2 cellular contexts compared by ENCODE assay signal in the genomic region with DNA sequence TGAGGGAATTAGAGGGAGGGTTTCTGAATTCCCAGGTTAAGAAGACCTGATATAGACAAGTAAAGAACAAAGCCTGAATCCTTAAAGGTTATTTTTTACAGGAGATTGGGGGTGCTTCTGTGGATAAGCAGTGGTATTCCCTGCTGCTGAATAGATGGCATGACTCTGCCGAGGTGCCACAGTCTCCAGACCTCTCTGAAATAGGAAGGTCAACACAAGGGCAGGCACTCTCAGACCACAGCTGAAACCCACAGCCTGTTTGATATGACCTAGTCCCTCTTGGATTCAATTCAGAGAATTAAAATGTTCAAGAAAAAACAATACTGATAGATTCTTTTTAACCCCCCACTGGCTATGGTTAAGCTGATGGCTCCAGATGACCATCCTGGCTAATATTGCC.
TF ChIP-seq lines count a peak whose summit lies in the region.

No MANE protein-coding gene starts in this region.

TF ChIP-seq in IMR-90, 13 proteins besides CTCF, POLR2A, EP300 and RAD21:
- TF ChIP-seq CHD1 (IDR thresholded peaks at IDR 0.05; ENCODE audit: low read depth, low read length), result no peak
- no peak for TF ChIP-seq SMC3 (IDR thresholded peaks at IDR 0.05; ENCODE audit: low read depth, low read length)
- no peak for TF ChIP-seq FOS (IDR thresholded peaks at IDR 0.05; ENCODE audit: low read depth, low read length)
- TF ChIP-seq BHLHE40 (IDR thresholded peaks at IDR 0.05; ENCODE audit: low read depth, low read length), result no peak
- TF ChIP-seq CEBPB (IDR thresholded peaks at IDR 0.05; ENCODE audit: low read depth, low read length), result no peak
- no peak for TF ChIP-seq RFX5 (IDR thresholded peaks at IDR 0.05; ENCODE audit: low read depth, low read length)
- no peak for TF ChIP-seq MAZ (IDR thresholded peaks at IDR 0.05; ENCODE audit: borderline replicate concordance, low read depth, low read length)
- no peak for TF ChIP-seq RCOR1 (IDR thresholded peaks at IDR 0.05; ENCODE audit: insufficient replicate concordance, low read length)

TF ChIP-seq in WTC11, 78 proteins besides CTCF, POLR2A, EP300 and RAD21:
- TF ChIP-seq MXD4 (CRISPR knock-in tag; IDR thresholded peaks at IDR 0.05; ENCODE audit: borderline replicate concordance) (no peak), ZBTB43 (CRISPR knock-in tag; IDR thresholded peaks at IDR 0.05) (no peak), HMGA2 (CRISPR knock-in tag; IDR thresholded peaks at IDR 0.05) (no peak), SOX15 (CRISPR knock-in tag; IDR thresholded peaks at IDR 0.05) (no peak), AR (CRISPR knock-in tag; IDR thresholded peaks at IDR 0.05) (no peak), ZNF219 (CRISPR knock-in tag; IDR thresholded peaks at IDR 0.05; ENCODE audit: borderline replicate concordance) (no peak), NR1H2 (CRISPR knock-in tag; IDR thresholded peaks at IDR 0.05) (no peak), NFE2L1 (CRISPR knock-in tag; IDR thresholded peaks at IDR 0.05) (no peak), ZNF317 (CRISPR knock-in tag; IDR thresholded peaks at IDR 0.05; ENCODE audit: borderline replicate concordance, low read depth) (no peak), ZNF121 (CRISPR knock-in tag; IDR thresholded peaks at IDR 0.05) (no peak), CREM (CRISPR knock-in tag; IDR thresholded peaks at IDR 0.05) (no peak), ESRRA (CRISPR knock-in tag; IDR thresholded peaks at IDR 0.05; ENCODE audit: borderline replicate concordance) (no peak), SMAD3 (CRISPR knock-in tag; IDR thresholded peaks at IDR 0.05; ENCODE audit: borderline replicate concordance) (no peak)
- TF ChIP-seq, protein P1, sequence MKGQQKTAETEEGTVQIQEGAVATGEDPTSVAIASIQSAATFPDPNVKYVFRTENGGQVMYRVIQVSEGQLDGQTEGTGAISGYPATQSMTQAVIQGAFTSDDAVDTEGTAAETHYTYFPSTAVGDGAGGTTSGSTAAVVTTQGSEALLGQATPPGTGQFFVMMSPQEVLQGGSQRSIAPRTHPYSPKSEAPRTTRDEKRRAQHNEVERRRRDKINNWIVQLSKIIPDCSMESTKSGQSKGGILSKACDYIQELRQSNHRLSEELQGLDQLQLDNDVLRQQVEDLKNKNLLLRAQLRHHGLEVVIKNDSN (CRISPR knock-in tag; IDR thresholded peaks at IDR 0.05), result no peak
- TF ChIP-seq, protein P2, sequence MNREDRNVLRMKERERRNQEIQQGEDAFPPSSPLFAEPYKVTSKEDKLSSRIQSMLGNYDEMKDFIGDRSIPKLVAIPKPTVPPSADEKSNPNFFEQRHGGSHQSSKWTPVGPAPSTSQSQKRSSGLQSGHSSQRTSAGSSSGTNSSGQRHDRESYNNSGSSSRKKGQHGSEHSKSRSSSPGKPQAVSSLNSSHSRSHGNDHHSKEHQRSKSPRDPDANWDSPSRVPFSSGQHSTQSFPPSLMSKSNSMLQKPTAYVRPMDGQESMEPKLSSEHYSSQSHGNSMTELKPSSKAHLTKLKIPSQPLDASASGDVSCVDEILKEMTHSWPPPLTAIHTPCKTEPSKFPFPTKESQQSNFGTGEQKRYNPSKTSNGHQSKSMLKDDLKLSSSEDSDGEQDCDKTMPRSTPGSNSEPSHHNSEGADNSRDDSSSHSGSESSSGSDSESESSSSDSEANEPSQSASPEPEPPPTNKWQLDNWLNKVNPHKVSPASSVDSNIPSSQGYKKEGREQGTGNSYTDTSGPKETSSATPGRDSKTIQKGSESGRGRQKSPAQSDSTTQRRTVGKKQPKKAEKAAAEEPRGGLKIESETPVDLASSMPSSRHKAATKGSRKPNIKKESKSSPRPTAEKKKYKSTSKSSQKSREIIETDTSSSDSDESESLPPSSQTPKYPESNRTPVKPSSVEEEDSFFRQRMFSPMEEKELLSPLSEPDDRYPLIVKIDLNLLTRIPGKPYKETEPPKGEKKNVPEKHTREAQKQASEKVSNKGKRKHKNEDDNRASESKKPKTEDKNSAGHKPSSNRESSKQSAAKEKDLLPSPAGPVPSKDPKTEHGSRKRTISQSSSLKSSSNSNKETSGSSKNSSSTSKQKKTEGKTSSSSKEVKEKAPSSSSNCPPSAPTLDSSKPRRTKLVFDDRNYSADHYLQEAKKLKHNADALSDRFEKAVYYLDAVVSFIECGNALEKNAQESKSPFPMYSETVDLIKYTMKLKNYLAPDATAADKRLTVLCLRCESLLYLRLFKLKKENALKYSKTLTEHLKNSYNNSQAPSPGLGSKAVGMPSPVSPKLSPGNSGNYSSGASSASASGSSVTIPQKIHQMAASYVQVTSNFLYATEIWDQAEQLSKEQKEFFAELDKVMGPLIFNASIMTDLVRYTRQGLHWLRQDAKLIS (CRISPR knock-in tag; IDR thresholded peaks at IDR 0.05; ENCODE audit: borderline replicate concordance), result no peak
- TF ChIP-seq, protein P3, sequence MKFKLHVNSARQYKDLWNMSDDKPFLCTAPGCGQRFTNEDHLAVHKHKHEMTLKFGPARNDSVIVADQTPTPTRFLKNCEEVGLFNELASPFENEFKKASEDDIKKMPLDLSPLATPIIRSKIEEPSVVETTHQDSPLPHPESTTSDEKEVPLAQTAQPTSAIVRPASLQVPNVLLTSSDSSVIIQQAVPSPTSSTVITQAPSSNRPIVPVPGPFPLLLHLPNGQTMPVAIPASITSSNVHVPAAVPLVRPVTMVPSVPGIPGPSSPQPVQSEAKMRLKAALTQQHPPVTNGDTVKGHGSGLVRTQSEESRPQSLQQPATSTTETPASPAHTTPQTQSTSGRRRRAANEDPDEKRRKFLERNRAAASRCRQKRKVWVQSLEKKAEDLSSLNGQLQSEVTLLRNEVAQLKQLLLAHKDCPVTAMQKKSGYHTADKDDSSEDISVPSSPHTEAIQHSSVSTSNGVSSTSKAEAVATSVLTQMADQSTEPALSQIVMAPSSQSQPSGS (CRISPR knock-in tag; IDR thresholded peaks at IDR 0.05; ENCODE audit: borderline replicate concordance, low read depth), result no peak
- TF ChIP-seq, protein P4, sequence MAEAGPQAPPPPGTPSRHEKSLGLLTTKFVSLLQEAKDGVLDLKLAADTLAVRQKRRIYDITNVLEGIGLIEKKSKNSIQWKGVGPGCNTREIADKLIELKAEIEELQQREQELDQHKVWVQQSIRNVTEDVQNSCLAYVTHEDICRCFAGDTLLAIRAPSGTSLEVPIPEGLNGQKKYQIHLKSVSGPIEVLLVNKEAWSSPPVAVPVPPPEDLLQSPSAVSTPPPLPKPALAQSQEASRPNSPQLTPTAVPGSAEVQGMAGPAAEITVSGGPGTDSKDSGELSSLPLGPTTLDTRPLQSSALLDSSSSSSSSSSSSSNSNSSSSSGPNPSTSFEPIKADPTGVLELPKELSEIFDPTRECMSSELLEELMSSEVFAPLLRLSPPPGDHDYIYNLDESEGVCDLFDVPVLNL (CRISPR knock-in tag; IDR thresholded peaks at IDR 0.05; ENCODE audit: borderline replicate concordance, low read depth), result no peak
TF ChIP-seq in WTC11: peak in this region for 0.
